In genomic region chr6:31741815-31742214, GRCh38 we compare ENCODE assay signal across 1 cellular context.
TF ChIP-seq lines count a peak whose summit lies in the region.

No MANE protein-coding gene starts in this region.

TF ChIP-seq in IMR-90, 13 proteins besides CTCF, POLR2A, EP300 and RAD21:
- no peak for TF ChIP-seq RCOR1 (IDR thresholded peaks at IDR 0.05; ENCODE audit: insufficient replicate concordance, low read length)
- TF ChIP-seq, protein P1, sequence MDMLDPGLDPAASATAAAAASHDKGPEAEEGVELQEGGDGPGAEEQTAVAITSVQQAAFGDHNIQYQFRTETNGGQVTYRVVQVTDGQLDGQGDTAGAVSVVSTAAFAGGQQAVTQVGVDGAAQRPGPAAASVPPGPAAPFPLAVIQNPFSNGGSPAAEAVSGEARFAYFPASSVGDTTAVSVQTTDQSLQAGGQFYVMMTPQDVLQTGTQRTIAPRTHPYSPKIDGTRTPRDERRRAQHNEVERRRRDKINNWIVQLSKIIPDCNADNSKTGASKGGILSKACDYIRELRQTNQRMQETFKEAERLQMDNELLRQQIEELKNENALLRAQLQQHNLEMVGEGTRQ (IDR thresholded peaks at IDR 0.05; ENCODE audit: low read depth, low read length) = no peak
- no peak for TF ChIP-seq MXI1 (IDR thresholded peaks at IDR 0.05; ENCODE audit: borderline replicate concordance, low read depth, low read length)
- TF ChIP-seq ELK1 (IDR thresholded peaks at IDR 0.05; ENCODE audit: borderline replicate concordance, low read depth, low read length) = no peak
- no peak for TF ChIP-seq SMC3 (IDR thresholded peaks at IDR 0.05; ENCODE audit: low read depth, low read length)
- TF ChIP-seq NFE2L2 (IDR thresholded peaks at IDR 0.05; ENCODE audit: low read depth, low read length) = no peak
- no peak for TF ChIP-seq RFX5 (IDR thresholded peaks at IDR 0.05; ENCODE audit: low read depth, low read length)
- TF ChIP-seq MAZ (IDR thresholded peaks at IDR 0.05; ENCODE audit: borderline replicate concordance, low read depth, low read length) = no peak
- TF ChIP-seq FOS (IDR thresholded peaks at IDR 0.05; ENCODE audit: low read depth, low read length) = no peak
- no peak for TF ChIP-seq MAFK (IDR thresholded peaks at IDR 0.05; ENCODE audit: low read depth, low read length)
- no peak for TF ChIP-seq BHLHE40 (IDR thresholded peaks at IDR 0.05; ENCODE audit: low read depth, low read length)
- no peak for TF ChIP-seq CEBPB (IDR thresholded peaks at IDR 0.05; ENCODE audit: low read depth, low read length)
- TF ChIP-seq CHD1 (IDR thresholded peaks at IDR 0.05; ENCODE audit: low read depth, low read length) = no peak
